ENCODE assay signal across 20 cellular contexts in genomic region chr10:78533093-78533492, GRCh38.
DNase-seq lines count a peak whose midpoint lies in the region; ATAC-seq and TF ChIP-seq lines count a peak whose summit lies in the region.
"Had no signal": no experiment of that assay in that cellular context is flagged by ENCODE, and none has a peak within 500 bp of the region (broad histone marks: within the 10 kb centered on the region; RNA-seq: fewer than 3 reads in every experiment).

No MANE protein-coding gene starts in this region.

- H3K27ac Mint-ChIP-seq in activated naive CD4-positive, alpha-beta T cell treated with anti-CD3 and anti-CD28 coated beads, Interleukin-2, amount 50 U/mL, for 24 hours, result peak overlapping the region; percentile 64
- no peak overlapping the region for H3K27ac Mint-ChIP-seq in activated naive CD4-positive, alpha-beta T cell treated with anti-CD3 and anti-CD28 coated beads, Interleukin-2, amount 10 ng/mL, durations not matched to agents 7 days and 5 days
- peak overlapping the region; percentile 48 for H3K27ac Mint-ChIP-seq in dendritic cell treated with granulocyte-macrophage colony-stimulating factor and Interleukin-4, amounts not matched to agents 40 ng/mL and 50 ng/mL, for 4 days
- peak overlapping the region; percentile 13 for H3K27ac Mint-ChIP-seq in neural progenitor cell
- no peak overlapping the region for H3K27ac Mint-ChIP-seq in activated CD4-positive, alpha-beta memory T cell treated with anti-CD3 and anti-CD28 coated beads, Interleukin-2, amount 10 ng/mL, durations not matched to agents 7 days and 5 days
- H3K27ac Mint-ChIP-seq: GM23338 had no signal

- H3K4me3 Mint-ChIP-seq in activated naive CD4-positive, alpha-beta T cell treated with anti-CD3 and anti-CD28 coated beads, Interleukin-2, amount 50 U/mL, for 24 hours, result no peak overlapping the region
- no peak overlapping the region for H3K4me3 Mint-ChIP-seq in activated naive CD4-positive, alpha-beta T cell treated with anti-CD3 and anti-CD28 coated beads, Interleukin-2, amount 10 ng/mL, durations not matched to agents 7 days and 5 days
- no peak overlapping the region for H3K4me3 Mint-ChIP-seq in dendritic cell treated with granulocyte-macrophage colony-stimulating factor and Interleukin-4, amounts not matched to agents 40 ng/mL and 50 ng/mL, for 4 days
- no peak overlapping the region for H3K4me3 Mint-ChIP-seq in neural progenitor cell
- no peak overlapping the region for H3K4me3 Mint-ChIP-seq in activated CD4-positive, alpha-beta memory T cell treated with anti-CD3 and anti-CD28 coated beads, Interleukin-2, amount 10 ng/mL, durations not matched to agents 7 days and 5 days
- H3K4me3 Mint-ChIP-seq: GM23338 had no signal

- H3K4me1 ChIP-seq in neural progenitor cell, result no peaks in the 10 kb centered on the region
- H3K4me1 ChIP-seq: HAP-1 had no signal

- DNase-seq in activated naive CD4-positive, alpha-beta T cell treated with anti-CD3 and anti-CD28 coated beads, Interleukin-2, amount 10 ng/mL, durations not matched to agents 7 days and 5 days, result no peak
- DNase-seq in EH (ENCODE audit: low read depth) (peak; percentile 9), neural progenitor cell (ENCODE audit: low spot score) (no peak), omental fat pad (ENCODE audit: low spot score) (no peak), NCI-H2227 (lab: John Stamatoyannopoulos, UW; ENCODE audit: unreplicated experiment) (no peak)
- DNase-seq in activated CD4-positive, alpha-beta memory T cell treated with anti-CD3 and anti-CD28 coated beads, Interleukin-2, amount 10 ng/mL, durations not matched to agents 7 days and 5 days, result no peak
- DNase-seq: AML-193, GDM1, KBM-7, NCI-H1105, NCI-H2081, NCI-H446 treated with DMSO at 0.1 percent for 48 hours, NCI-H526 treated with DMSO at 0.1 percent for 48 hours, PC-3, SHP77 treated with DMSO at 0.1 percent for 48 hours had no signal

- no peak overlapping the region for H3K9ac ChIP-seq in neural progenitor cell

- no peaks in the 10 kb centered on the region for H3K27me3 ChIP-seq in neural progenitor cell

- no peak overlapping the region for H3K4me3 ChIP-seq in neural progenitor cell
- H3K4me3 ChIP-seq: GM23338, HAP-1 had no signal

- no peaks in the 10 kb centered on the region for H3K9me3 Mint-ChIP-seq in activated naive CD4-positive, alpha-beta T cell treated with anti-CD3 and anti-CD28 coated beads, Interleukin-2, amount 50 U/mL, for 24 hours
- no peaks in the 10 kb centered on the region for H3K9me3 Mint-ChIP-seq in activated naive CD4-positive, alpha-beta T cell treated with anti-CD3 and anti-CD28 coated beads, Interleukin-2, amount 10 ng/mL, durations not matched to agents 7 days and 5 days
- no peaks in the 10 kb centered on the region for H3K9me3 Mint-ChIP-seq in dendritic cell treated with granulocyte-macrophage colony-stimulating factor and Interleukin-4, amounts not matched to agents 40 ng/mL and 50 ng/mL, for 4 days
- peaks cover 10% of the 10 kb centered on the region for H3K9me3 Mint-ChIP-seq in neural progenitor cell
- H3K9me3 Mint-ChIP-seq in activated CD4-positive, alpha-beta memory T cell treated with anti-CD3 and anti-CD28 coated beads, Interleukin-2, amount 10 ng/mL, durations not matched to agents 7 days and 5 days, result no peaks in the 10 kb centered on the region

- ATAC-seq in omental fat pad (ENCODE audit: low FRiP score), result no peak
- ATAC-seq: GM23338, PC-3 had no signal

- POLR2A ChIA-PET in activated CD4-positive, alpha-beta memory T cell treated with anti-CD3 and anti-CD28 coated beads, Interleukin-2, amount 10 ng/mL, durations not matched to agents 7 days and 5 days (lab: Charles Lee), result no interaction called here

- H3K27ac ChIP-seq in neural progenitor cell, result no peak overlapping the region
- H3K27ac ChIP-seq: C4-2B had no signal

- H3F3A ChIP-seq in neural progenitor cell (ENCODE audit: low read depth), result no peaks in the 10 kb centered on the region

- no peaks in the 10 kb centered on the region for H3K9me3 ChIP-seq in neural progenitor cell (ENCODE audit: low read depth)
- H3K9me3 ChIP-seq: HAP-1 had no signal

- CTCF ChIA-PET in activated naive CD4-positive, alpha-beta T cell treated with anti-CD3 and anti-CD28 coated beads, Interleukin-2, amount 10 ng/mL, durations not matched to agents 7 days and 5 days (lab: Charles Lee), result no interaction called here
- CTCF ChIA-PET in activated CD4-positive, alpha-beta memory T cell treated with anti-CD3 and anti-CD28 coated beads, Interleukin-2, amount 10 ng/mL, durations not matched to agents 7 days and 5 days (lab: Charles Lee), result no interaction called here

- H3K79me2 ChIP-seq in neural progenitor cell (ENCODE audit: low read depth), result no peaks in the 10 kb centered on the region

- H3K4me2 ChIP-seq in neural progenitor cell, result no peak overlapping the region
- H3K4me2 ChIP-seq: GM23338 had no signal

- no peak overlapping the region for H2AFZ ChIP-seq in neural progenitor cell (replicated peaks)
- H2AFZ ChIP-seq: GM23338 had no signal

- peaks cover 12% of the 10 kb centered on the region for H3K4me1 Mint-ChIP-seq in activated naive CD4-positive, alpha-beta T cell treated with anti-CD3 and anti-CD28 coated beads, Interleukin-2, amount 50 U/mL, for 24 hours
- H3K4me1 Mint-ChIP-seq in activated naive CD4-positive, alpha-beta T cell treated with anti-CD3 and anti-CD28 coated beads, Interleukin-2, amount 10 ng/mL, durations not matched to agents 7 days and 5 days, result peaks cover 15% of the 10 kb centered on the region
- H3K4me1 Mint-ChIP-seq in dendritic cell treated with granulocyte-macrophage colony-stimulating factor and Interleukin-4, amounts not matched to agents 40 ng/mL and 50 ng/mL, for 4 days (ENCODE audit: low read depth), result peaks cover 23% of the 10 kb centered on the region
- peaks cover 21% of the 10 kb centered on the region for H3K4me1 Mint-ChIP-seq in neural progenitor cell
- no peaks in the 10 kb centered on the region for H3K4me1 Mint-ChIP-seq in activated CD4-positive, alpha-beta memory T cell treated with anti-CD3 and anti-CD28 coated beads, Interleukin-2, amount 10 ng/mL, durations not matched to agents 7 days and 5 days

- TF ChIP-seq CTCF in neural progenitor cell (IDR thresholded peaks at IDR 0.05) (no peak), omental fat pad (IDR thresholded peaks at IDR 0.05) (no peak)

- H4K20me1 ChIP-seq in neural progenitor cell (ENCODE audit: low read depth), result no peaks in the 10 kb centered on the region

- intact Hi-C loops in dendritic cell treated with granulocyte-macrophage colony-stimulating factor and Interleukin-4, amounts not matched to agents 40 ng/mL and 50 ng/mL, for 4 days (cut with micrococcal nuclease), result no loop called here

- no peaks in the 10 kb centered on the region for H3K36me3 ChIP-seq in neural progenitor cell
- H3K36me3 ChIP-seq: HAP-1 had no signal

- H3K36me3 Mint-ChIP-seq in activated naive CD4-positive, alpha-beta T cell treated with anti-CD3 and anti-CD28 coated beads, Interleukin-2, amount 50 U/mL, for 24 hours, result no peaks in the 10 kb centered on the region
- no peaks in the 10 kb centered on the region for H3K36me3 Mint-ChIP-seq in activated naive CD4-positive, alpha-beta T cell treated with anti-CD3 and anti-CD28 coated beads, Interleukin-2, amount 10 ng/mL, durations not matched to agents 7 days and 5 days
- no peaks in the 10 kb centered on the region for H3K36me3 Mint-ChIP-seq in dendritic cell treated with granulocyte-macrophage colony-stimulating factor and Interleukin-4, amounts not matched to agents 40 ng/mL and 50 ng/mL, for 4 days (ENCODE audit: low read depth)
- no peaks in the 10 kb centered on the region for H3K36me3 Mint-ChIP-seq in neural progenitor cell
- no peaks in the 10 kb centered on the region for H3K36me3 Mint-ChIP-seq in activated CD4-positive, alpha-beta memory T cell treated with anti-CD3 and anti-CD28 coated beads, Interleukin-2, amount 10 ng/mL, durations not matched to agents 7 days and 5 days (ENCODE audit: low read depth)

- no peaks in the 10 kb centered on the region for H3K27me3 Mint-ChIP-seq in activated naive CD4-positive, alpha-beta T cell treated with anti-CD3 and anti-CD28 coated beads, Interleukin-2, amount 50 U/mL, for 24 hours
- H3K27me3 Mint-ChIP-seq in activated naive CD4-positive, alpha-beta T cell treated with anti-CD3 and anti-CD28 coated beads, Interleukin-2, amount 10 ng/mL, durations not matched to agents 7 days and 5 days, result peaks cover 6% of the 10 kb centered on the region
- H3K27me3 Mint-ChIP-seq in dendritic cell treated with granulocyte-macrophage colony-stimulating factor and Interleukin-4, amounts not matched to agents 40 ng/mL and 50 ng/mL, for 4 days, result peaks cover 5% of the 10 kb centered on the region
- peaks cover 4% of the 10 kb centered on the region for H3K27me3 Mint-ChIP-seq in neural progenitor cell (ENCODE audit: insufficient read depth, low read depth)
- peaks cover 9% of the 10 kb centered on the region for H3K27me3 Mint-ChIP-seq in activated CD4-positive, alpha-beta memory T cell treated with anti-CD3 and anti-CD28 coated beads, Interleukin-2, amount 10 ng/mL, durations not matched to agents 7 days and 5 days

Comparison
In these comparisons a context has a peak if more than half of its experiments do, and no peak if none do; other contexts are left out.
1. H3K27ac Mint-ChIP-seq: peak in activated naive CD4-positive, alpha-beta T cell treated with anti-CD3 and anti-CD28 coated beads, Interleukin-2, amount 50 U/mL, for 24 hours (single experiment), dendritic cell treated with granulocyte-macrophage colony-stimulating factor and Interleukin-4, amounts not matched to agents 40 ng/mL and 50 ng/mL, for 4 days (single experiment) and neural progenitor cell (single experiment); none in activated naive CD4-positive, alpha-beta T cell treated with anti-CD3 and anti-CD28 coated beads, Interleukin-2, amount 10 ng/mL, durations not matched to agents 7 days and 5 days (single experiment) and activated CD4-positive, alpha-beta memory T cell treated with anti-CD3 and anti-CD28 coated beads, Interleukin-2, amount 10 ng/mL, durations not matched to agents 7 days and 5 days (single experiment).